In the genomic region with DNA sequence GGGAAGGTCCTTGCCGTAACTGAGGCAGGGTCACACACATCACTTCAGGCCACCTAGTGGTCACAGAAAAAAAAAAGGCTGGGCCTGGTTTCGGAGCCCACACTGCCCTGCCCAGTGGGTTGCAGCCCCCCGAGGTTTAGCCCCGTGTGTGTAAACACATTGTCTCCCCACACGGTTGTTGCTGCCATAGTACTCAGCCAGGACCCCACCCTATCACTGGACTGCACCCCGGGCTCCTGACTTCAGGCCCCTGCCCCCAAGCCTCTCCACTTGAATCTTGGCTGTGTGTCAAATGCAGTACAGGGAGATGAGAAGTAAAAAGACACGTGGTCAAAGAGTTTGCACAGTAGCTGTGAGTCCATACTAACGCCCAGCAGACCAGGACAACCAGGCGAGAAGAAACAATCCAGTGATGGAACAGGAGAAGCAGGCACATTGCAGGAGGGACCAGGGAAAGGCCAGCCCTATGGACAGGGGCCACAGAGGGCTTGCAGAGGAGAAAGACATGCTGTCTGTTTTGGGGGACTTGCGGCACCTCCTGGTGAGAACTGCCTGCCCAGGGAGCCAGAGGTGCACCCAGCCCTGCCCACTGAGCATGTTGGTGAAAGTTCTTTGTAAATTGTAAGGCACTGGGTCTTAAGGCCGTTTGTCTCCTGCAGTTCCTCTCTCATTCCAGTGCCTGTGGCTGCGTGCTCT, we compare ENCODE assay signal across 2 cellular contexts.
TF ChIP-seq lines count a peak whose summit lies in the region.

No MANE protein-coding gene starts in this region.

TF ChIP-seq in GM12878, 131 proteins besides CTCF, POLR2A, EP300 and RAD21 (continues in another document):
- TF ChIP-seq ZNF274 (IDR thresholded peaks at IDR 0.05; ENCODE audit: insufficient read depth, insufficient read length) (no peak), GATAD2B (conservative IDR thresholded peaks at IDR 0.05; ENCODE audit: low read depth) (no peak), NR2C2 (IDR thresholded peaks at IDR 0.05; ENCODE audit: borderline replicate concordance, control insufficient read depth, insufficient read length, low read depth) (no peak), MEF2B (IDR thresholded peaks at IDR 0.05; ENCODE audit: partially characterized antibody, poor library complexity, severe bottlenecking) (no peak), BMI1 (IDR thresholded peaks at IDR 0.05; ENCODE audit: borderline replicate concordance) (no peak), SMC3 (IDR thresholded peaks at IDR 0.05; ENCODE audit: borderline replicate concordance, low read length) (no peak), PML (IDR thresholded peaks at IDR 0.05; ENCODE audit: low read length) (no peak), PAX5 (IDR thresholded peaks at IDR 0.05; ENCODE audit: borderline replicate concordance, low read depth, low read length) (no peak), CBX5 (IDR thresholded peaks at IDR 0.05; ENCODE audit: low read depth) (no peak), IRF4 (IDR thresholded peaks at IDR 0.05; ENCODE audit: low read depth, low read length) (no peak)
- TF ChIP-seq, protein P1, sequence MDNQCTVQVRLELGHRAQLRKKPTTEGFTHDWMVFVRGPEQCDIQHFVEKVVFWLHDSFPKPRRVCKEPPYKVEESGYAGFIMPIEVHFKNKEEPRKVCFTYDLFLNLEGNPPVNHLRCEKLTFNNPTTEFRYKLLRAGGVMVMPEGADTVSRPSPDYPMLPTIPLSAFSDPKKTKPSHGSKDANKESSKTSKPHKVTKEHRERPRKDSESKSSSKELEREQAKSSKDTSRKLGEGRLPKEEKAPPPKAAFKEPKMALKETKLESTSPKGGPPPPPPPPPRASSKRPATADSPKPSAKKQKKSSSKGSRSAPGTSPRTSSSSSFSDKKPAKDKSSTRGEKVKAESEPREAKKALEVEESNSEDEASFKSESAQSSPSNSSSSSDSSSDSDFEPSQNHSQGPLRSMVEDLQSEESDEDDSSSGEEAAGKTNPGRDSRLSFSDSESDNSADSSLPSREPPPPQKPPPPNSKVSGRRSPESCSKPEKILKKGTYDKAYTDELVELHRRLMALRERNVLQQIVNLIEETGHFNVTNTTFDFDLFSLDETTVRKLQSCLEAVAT (IDR thresholded peaks at IDR 0.05) = no peak
- TF ChIP-seq, protein P2, sequence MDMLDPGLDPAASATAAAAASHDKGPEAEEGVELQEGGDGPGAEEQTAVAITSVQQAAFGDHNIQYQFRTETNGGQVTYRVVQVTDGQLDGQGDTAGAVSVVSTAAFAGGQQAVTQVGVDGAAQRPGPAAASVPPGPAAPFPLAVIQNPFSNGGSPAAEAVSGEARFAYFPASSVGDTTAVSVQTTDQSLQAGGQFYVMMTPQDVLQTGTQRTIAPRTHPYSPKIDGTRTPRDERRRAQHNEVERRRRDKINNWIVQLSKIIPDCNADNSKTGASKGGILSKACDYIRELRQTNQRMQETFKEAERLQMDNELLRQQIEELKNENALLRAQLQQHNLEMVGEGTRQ (IDR thresholded peaks at IDR 0.05; ENCODE audit: borderline replicate concordance, low read depth, low read length) = no peak
- TF ChIP-seq, protein P3, sequence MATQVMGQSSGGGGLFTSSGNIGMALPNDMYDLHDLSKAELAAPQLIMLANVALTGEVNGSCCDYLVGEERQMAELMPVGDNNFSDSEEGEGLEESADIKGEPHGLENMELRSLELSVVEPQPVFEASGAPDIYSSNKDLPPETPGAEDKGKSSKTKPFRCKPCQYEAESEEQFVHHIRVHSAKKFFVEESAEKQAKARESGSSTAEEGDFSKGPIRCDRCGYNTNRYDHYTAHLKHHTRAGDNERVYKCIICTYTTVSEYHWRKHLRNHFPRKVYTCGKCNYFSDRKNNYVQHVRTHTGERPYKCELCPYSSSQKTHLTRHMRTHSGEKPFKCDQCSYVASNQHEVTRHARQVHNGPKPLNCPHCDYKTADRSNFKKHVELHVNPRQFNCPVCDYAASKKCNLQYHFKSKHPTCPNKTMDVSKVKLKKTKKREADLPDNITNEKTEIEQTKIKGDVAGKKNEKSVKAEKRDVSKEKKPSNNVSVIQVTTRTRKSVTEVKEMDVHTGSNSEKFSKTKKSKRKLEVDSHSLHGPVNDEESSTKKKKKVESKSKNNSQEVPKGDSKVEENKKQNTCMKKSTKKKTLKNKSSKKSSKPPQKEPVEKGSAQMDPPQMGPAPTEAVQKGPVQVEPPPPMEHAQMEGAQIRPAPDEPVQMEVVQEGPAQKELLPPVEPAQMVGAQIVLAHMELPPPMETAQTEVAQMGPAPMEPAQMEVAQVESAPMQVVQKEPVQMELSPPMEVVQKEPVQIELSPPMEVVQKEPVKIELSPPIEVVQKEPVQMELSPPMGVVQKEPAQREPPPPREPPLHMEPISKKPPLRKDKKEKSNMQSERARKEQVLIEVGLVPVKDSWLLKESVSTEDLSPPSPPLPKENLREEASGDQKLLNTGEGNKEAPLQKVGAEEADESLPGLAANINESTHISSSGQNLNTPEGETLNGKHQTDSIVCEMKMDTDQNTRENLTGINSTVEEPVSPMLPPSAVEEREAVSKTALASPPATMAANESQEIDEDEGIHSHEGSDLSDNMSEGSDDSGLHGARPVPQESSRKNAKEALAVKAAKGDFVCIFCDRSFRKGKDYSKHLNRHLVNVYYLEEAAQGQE (IDR thresholded peaks at IDR 0.05; ENCODE audit: low read depth, low read length) = no peak
- TF ChIP-seq, protein P4, sequence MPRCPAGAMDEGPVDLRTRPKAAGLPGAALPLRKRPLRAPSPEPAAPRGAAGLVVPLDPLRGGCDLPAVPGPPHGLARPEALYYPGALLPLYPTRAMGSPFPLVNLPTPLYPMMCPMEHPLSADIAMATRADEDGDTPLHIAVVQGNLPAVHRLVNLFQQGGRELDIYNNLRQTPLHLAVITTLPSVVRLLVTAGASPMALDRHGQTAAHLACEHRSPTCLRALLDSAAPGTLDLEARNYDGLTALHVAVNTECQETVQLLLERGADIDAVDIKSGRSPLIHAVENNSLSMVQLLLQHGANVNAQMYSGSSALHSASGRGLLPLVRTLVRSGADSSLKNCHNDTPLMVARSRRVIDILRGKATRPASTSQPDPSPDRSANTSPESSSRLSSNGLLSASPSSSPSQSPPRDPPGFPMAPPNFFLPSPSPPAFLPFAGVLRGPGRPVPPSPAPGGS (IDR thresholded peaks at IDR 0.05; ENCODE audit: borderline replicate concordance, insufficient read depth, low read depth, low read length, poor library complexity, severe bottlenecking) = no peak
- TF ChIP-seq, protein P5, sequence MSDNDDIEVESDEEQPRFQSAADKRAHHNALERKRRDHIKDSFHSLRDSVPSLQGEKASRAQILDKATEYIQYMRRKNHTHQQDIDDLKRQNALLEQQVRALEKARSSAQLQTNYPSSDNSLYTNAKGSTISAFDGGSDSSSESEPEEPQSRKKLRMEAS (IDR thresholded peaks at IDR 0.05; ENCODE audit: low read depth, low read length) = no peak

TF ChIP-seq in HepG2, 621 proteins besides CTCF, POLR2A, EP300 and RAD21:
- TF ChIP-seq ZBTB21 (CRISPR knock-in tag; IDR thresholded peaks at IDR 0.05) = no peak
- no peak for TF ChIP-seq ZNF550 (CRISPR knock-in tag; IDR thresholded peaks at IDR 0.05; ENCODE audit: borderline replicate concordance)
- TF ChIP-seq MZF1 (CRISPR knock-in tag; IDR thresholded peaks at IDR 0.05; ENCODE audit: borderline replicate concordance) = no peak
- TF ChIP-seq, protein P3 (IDR thresholded peaks at IDR 0.05; ENCODE audit: borderline replicate concordance in 1 of 2, low read depth in 1 of 2, low read length in 2 of 2) = no peak
- TF ChIP-seq ZFP1 (CRISPR knock-in tag; IDR thresholded peaks at IDR 0.05) = no peak
- TF ChIP-seq ZFAT (CRISPR knock-in tag; conservative IDR thresholded peaks at IDR 0.05) = no peak
- TF ChIP-seq GLI4 (CRISPR knock-in tag; IDR thresholded peaks at IDR 0.05; ENCODE audit: borderline replicate concordance) = no peak
- TF ChIP-seq HNRNPH1 (optimal IDR thresholded peaks at IDR 0.05; ENCODE audit: low read depth, low read length) = no peak
- no peak for TF ChIP-seq SMAD1 (CRISPR knock-in tag; IDR thresholded peaks at IDR 0.05; ENCODE audit: borderline replicate concordance, low read depth)
- TF ChIP-seq GPN1 (CRISPR knock-in tag; IDR thresholded peaks at IDR 0.05; ENCODE audit: borderline replicate concordance) = no peak
- no peak for TF ChIP-seq ZNF570 (CRISPR knock-in tag; IDR thresholded peaks at IDR 0.05; ENCODE audit: borderline replicate concordance)
- no peak for TF ChIP-seq ZNF598 (CRISPR knock-in tag; IDR thresholded peaks at IDR 0.05; ENCODE audit: borderline replicate concordance)
